9 cellular contexts compared by ENCODE assay signal in genomic region chr1:55337801-55338447, GRCh38.
DNase-seq lines count a peak whose midpoint lies in the region; ATAC-seq, FAIRE-seq and TF ChIP-seq lines count a peak whose summit lies in the region.
"Had no signal": no experiment of that assay in that cellular context is flagged by ENCODE, and none has a peak within 500 bp of the region (broad histone marks: within the 10 kb centered on the region; RNA-seq: fewer than 3 reads in every experiment).

No MANE protein-coding gene starts in this region.

- H3K4me3 ChIP-seq in BE2C (ENCODE audit: low read depth, low read length) = no peak overlapping the region
- H3K4me3 ChIP-seq in OCI-LY1 (ENCODE audit: low read depth, low read length, poor library complexity, severe bottlenecking) = no peak overlapping the region
- H3K4me3 ChIP-seq in neural progenitor cell = no peak overlapping the region

- H3K27me3 ChIP-seq in BE2C (no peaks in the 10 kb centered on the region), OCI-LY1 (ENCODE audit: insufficient read depth, low read length) (no peaks in the 10 kb centered on the region), neural progenitor cell (no peaks in the 10 kb centered on the region)

- H3K36me3 ChIP-seq in BE2C = no peaks in the 10 kb centered on the region
- no peaks in the 10 kb centered on the region for H3K36me3 ChIP-seq in OCI-LY1 (ENCODE audit: insufficient read depth, low read length)
- no peaks in the 10 kb centered on the region for H3K36me3 ChIP-seq in neural progenitor cell

- H3K9me3 Mint-ChIP-seq in neural progenitor cell = peaks cover 9% of the 10 kb centered on the region

- no peaks in the 10 kb centered on the region for H3F3A ChIP-seq in OCI-LY1 (ENCODE audit: insufficient read depth, low read length)
- no peaks in the 10 kb centered on the region for H3F3A ChIP-seq in neural progenitor cell (ENCODE audit: low read depth)

- H3K27me3 Mint-ChIP-seq in neural progenitor cell (ENCODE audit: insufficient read depth, low read depth) = peaks cover 9% of the 10 kb centered on the region

- peak; percentile 46 for TF ChIP-seq CTCF in BE2C (IDR thresholded peaks at IDR 0.05; ENCODE audit: low read depth, low read length)
- TF ChIP-seq CTCF in OCI-LY1 (IDR thresholded peaks at IDR 0.05; ENCODE audit: low read length) = peak; percentile 63
- peak; percentile 64 for TF ChIP-seq CTCF in neural progenitor cell (IDR thresholded peaks at IDR 0.05)

- no peaks in the 10 kb centered on the region for H3K9me3 ChIP-seq in BE2C
- H3K9me3 ChIP-seq in OCI-LY1 (ENCODE audit: low read length) = no peaks in the 10 kb centered on the region; the same call in 1 of the 2 replicates
- H3K9me3 ChIP-seq in neural progenitor cell (ENCODE audit: low read depth) = no peaks in the 10 kb centered on the region

- DNase-seq in BE2C (peak; percentile 14), GM12892 (ENCODE audit: insufficient read length) (peak; percentile 24), dermis blood vessel endothelial cell (peak; percentile 89), neural progenitor cell (ENCODE audit: low spot score) (peak; percentile 74), KG1 (lab: John Stamatoyannopoulos, UW) (no peak), cardiac septum (ENCODE audit: low spot score) (no peak)

- FAIRE-seq in GM12892 (lab: Jason Lieb, UNC) = peak; percentile 93

- H3K4me1 ChIP-seq in BE2C (no peaks in the 10 kb centered on the region), OCI-LY1 (ENCODE audit: insufficient read depth, low read length, severe bottlenecking) (no peaks in the 10 kb centered on the region), neural progenitor cell (no peaks in the 10 kb centered on the region)

- H3K27ac Mint-ChIP-seq in neural progenitor cell = no peak overlapping the region
- H3K27ac Mint-ChIP-seq: naive thymus-derived CD4-positive, alpha-beta T cell had no signal

- H3K27ac ChIP-seq in OCI-LY1 (ENCODE audit: low read depth, low read length, poor library complexity, severe bottlenecking) (no peak overlapping the region), neural progenitor cell (no peak overlapping the region)

- peaks cover 3% of the 10 kb centered on the region for H3K4me1 Mint-ChIP-seq in neural progenitor cell

- no peak for TF ChIP-seq POLR2A in GM12892 (IDR thresholded peaks at IDR 0.05; ENCODE audit: low read depth, low read length)

- no peaks in the 10 kb centered on the region for H3K79me2 ChIP-seq in OCI-LY1 (ENCODE audit: insufficient read depth, low read length)
- H3K79me2 ChIP-seq in neural progenitor cell (ENCODE audit: low read depth) = no peaks in the 10 kb centered on the region

- ATAC-seq in HG03439 (IDR thresholded peaks at IDR 0.05; ENCODE audit: unreplicated experiment) = peak; percentile 78
- ATAC-seq: naive thymus-derived CD4-positive, alpha-beta T cell had no signal

- intact Hi-C loops in cardiac septum (cut with DNase I) = loop anchor here (5.0 kb wide), 1 partner anchor 51 kb away; no protein-coding TSS in a partner anchor

- H2AFZ ChIP-seq in OCI-LY1 (ENCODE audit: low read length) (no peak overlapping the region), neural progenitor cell (replicated peaks) (peak overlapping the region; percentile 70)

- H4K20me1 ChIP-seq in OCI-LY1 (ENCODE audit: insufficient read depth, low read length) (no peaks in the 10 kb centered on the region), neural progenitor cell (ENCODE audit: low read depth) (no peaks in the 10 kb centered on the region)

- H3K4me2 ChIP-seq in OCI-LY1 (ENCODE audit: low read length) (no peak overlapping the region), neural progenitor cell (no peak overlapping the region)

- no peaks in the 10 kb centered on the region for H3K36me3 Mint-ChIP-seq in neural progenitor cell

- no peak overlapping the region for H3K4me3 Mint-ChIP-seq in neural progenitor cell
- H3K4me3 Mint-ChIP-seq: naive thymus-derived CD4-positive, alpha-beta T cell had no signal

- no peaks in the 10 kb centered on the region for H3K9me2 ChIP-seq in OCI-LY1 (ENCODE audit: low read depth, low read length)

- H3K9ac ChIP-seq in OCI-LY1 (ENCODE audit: low read length) (no peak overlapping the region), neural progenitor cell (no peak overlapping the region)

Comparison
In these comparisons a context has a peak if more than half of its experiments do, and no peak if none do; other contexts are left out.
1. DNase-seq: peak in BE2C (single experiment), GM12892 (single experiment), dermis blood vessel endothelial cell (single experiment) and neural progenitor cell (single experiment); none in KG1 (single experiment) and cardiac septum (single experiment).
2. Peak in every context shown above with its lines, with median percentiles within 50 percentile points of each other: CTCF ChIP-seq.